Comparison of ENCODE assay signal across 18 cellular contexts in genomic region chr10:107913317-107914294, GRCh38.
DNase-seq lines count a peak whose midpoint lies in the region; ATAC-seq, FAIRE-seq and TF ChIP-seq lines count a peak whose summit lies in the region.
"Had no signal": no experiment of that assay in that cellular context is flagged by ENCODE, and none has a peak within 500 bp of the region (broad histone marks: within the 10 kb centered on the region; RNA-seq: fewer than 3 reads in every experiment).

No MANE protein-coding gene starts in this region.

- TF ChIP-seq POLR2A in stomach (IDR thresholded peaks at IDR 0.05), result no peak

- H3K9me3 ChIP-seq in GM23248 (ENCODE audit: low read depth), result no peaks in the 10 kb centered on the region
- no peaks in the 10 kb centered on the region for H3K9me3 ChIP-seq in astrocyte (ENCODE audit: insufficient read depth, low read depth, low read length)
- H3K9me3 ChIP-seq in iPS-18a (ENCODE audit: control insufficient read depth, low read depth, low read length), result no peaks in the 10 kb centered on the region
- H3K9me3 ChIP-seq in ascending aorta, result peaks cover 0 to 5% of the 10 kb centered on the region in 2 donors
- H3K9me3 ChIP-seq in stomach, result no peaks in the 10 kb centered on the region
- H3K9me3 ChIP-seq: ovary had no signal

- no peaks in the 10 kb centered on the region for H3K9me3 Mint-ChIP-seq in astrocyte (ENCODE audit: unreplicated experiment)

- H3K4me3 Mint-ChIP-seq in astrocyte (ENCODE audit: unreplicated experiment), result peak overlapping the region; percentile 88
- H3K4me3 Mint-ChIP-seq: activated CD4-positive, alpha-beta T cell treated with anti-CD3 and anti-CD28 coated beads for 36 hours; B cell had no signal

- FAIRE-seq in astrocyte (lab: Jason Lieb, UNC), result no peak
- FAIRE-seq: GM18507, kidney had no signal

- H3F3A ChIP-seq in GM23248 (ENCODE audit: insufficient read depth), result peaks cover 3% of the 10 kb centered on the region; the same call in 1 of the 2 replicates

- no peaks in the 10 kb centered on the region for H3K79me2 ChIP-seq in GM23248 (ENCODE audit: insufficient read depth)
- H3K79me2 ChIP-seq in astrocyte (ENCODE audit: insufficient read depth, low read length), result no peaks in the 10 kb centered on the region

- H3K4me2 ChIP-seq in GM23248 (ENCODE audit: unreplicated experiment) (peak overlapping the region; percentile 64), astrocyte (ENCODE audit: low read length) (peak overlapping the region; percentile 81)

- DNase-seq in GM23248 (peak; percentile 24), astrocyte (ENCODE audit: low read depth) (no peak), retinal pigment epithelial cell (ENCODE audit: low read depth) (peak; percentile 45), ascending aorta (ENCODE audit: low spot score in 2 of 2) (no peak), stomach (no peak), islet precursor cell (no peak)
- DNase-seq: activated CD4-positive, alpha-beta T cell treated with anti-CD3 and anti-CD28 coated beads for 36 hours; activated naive CD4-positive, alpha-beta T cell; NCI-H1436; NCI-H345; ovary; stimulated activated CD4-positive, alpha-beta T cell treated with anti-CD3 and anti-CD28 coated beads, Interleukin-12 subunit alpha, Interleukin-12 subunit beta, amount 100 ng/mL, for 4 hours; stimulated activated naive CD8-positive, alpha-beta T cell treated with anti-CD3 and anti-CD28 coated beads, Interleukin-15, Interleukin-2, amounts not matched to agents 100 U/mL and 50 U/mL, for 24 hours had no signal

- H3K36me3 ChIP-seq in GM23248 (ENCODE audit: low read depth) (no peaks in the 10 kb centered on the region), astrocyte (ENCODE audit: insufficient read depth, low read length) (no peaks in the 10 kb centered on the region), iPS-18a (ENCODE audit: control insufficient read depth, low read depth, low read length) (no peaks in the 10 kb centered on the region), ascending aorta (no peaks in the 10 kb centered on the region), stomach (no peaks in the 10 kb centered on the region)
- H3K36me3 ChIP-seq: ovary had no signal

- TF ChIP-seq CTCF in astrocyte (IDR thresholded peaks at IDR 0.05; ENCODE audit: insufficient read depth, low read depth, low read length) (no peak), retinal pigment epithelial cell (conservative IDR thresholded peaks at IDR 0.05; ENCODE audit: low read depth, low read length) (no peak), ascending aorta (IDR thresholded peaks at IDR 0.05) (no peak), stomach (IDR thresholded peaks at IDR 0.05) (no peak)

- TF ChIP-seq EP300 in stomach (IDR thresholded peaks at IDR 0.05), result no peak

- H3K27me3 ChIP-seq in GM23248 (replicated peaks; ENCODE audit: insufficient read depth) (no peaks in the 10 kb centered on the region), astrocyte (ENCODE audit: insufficient read depth, low read length) (peaks cover 5% of the 10 kb centered on the region), iPS-18a (ENCODE audit: control insufficient read depth, insufficient read depth, low read length) (no peaks in the 10 kb centered on the region), ascending aorta (no peaks in the 10 kb centered on the region), stomach (peaks cover 0 to 36% (median 15%) of the 10 kb centered on the region in 3 donors)
- H3K27me3 ChIP-seq: ovary had no signal

- H3K36me3 Mint-ChIP-seq in astrocyte (ENCODE audit: low read depth, unreplicated experiment), result no peaks in the 10 kb centered on the region

- H3K4me3 ChIP-seq in GM23248, result peak overlapping the region; percentile 79
- H3K4me3 ChIP-seq in astrocyte (ENCODE audit: insufficient read depth, low read depth, low read length), result no peak overlapping the region
- peak overlapping the region; percentile 92 for H3K4me3 ChIP-seq in iPS-18a (ENCODE audit: low read length)
- H3K4me3 ChIP-seq in retinal pigment epithelial cell (ENCODE audit: low read length), result peak overlapping the region; percentile 65
- no peak overlapping the region for H3K4me3 ChIP-seq in ascending aorta
- no peak overlapping the region for H3K4me3 ChIP-seq in stomach
- H3K4me3 ChIP-seq: ovary had no signal

- H3K27ac ChIP-seq in GM23248 (no peak overlapping the region), astrocyte (ENCODE audit: low read depth, low read length) (no peak overlapping the region), iPS-18a (ENCODE audit: low read length) (peak overlapping the region; percentile 38), ascending aorta (no peak overlapping the region), stomach (no peak overlapping the region)
- H3K27ac ChIP-seq: ovary had no signal

- H3K4me1 Mint-ChIP-seq in astrocyte (ENCODE audit: low read depth, unreplicated experiment), result peaks cover 4% of the 10 kb centered on the region
- H3K4me1 Mint-ChIP-seq: activated CD4-positive, alpha-beta T cell treated with anti-CD3 and anti-CD28 coated beads for 36 hours; B cell had no signal

- no peaks in the 10 kb centered on the region for H3K9me2 ChIP-seq in GM23248 (ENCODE audit: insufficient read depth)

- H2AFZ ChIP-seq in GM23248, result peak overlapping the region; percentile 95
- H2AFZ ChIP-seq in astrocyte (ENCODE audit: low read depth, low read length), result no peak overlapping the region

- ATAC-seq in HG03460 (IDR thresholded peaks at IDR 0.05; ENCODE audit: unreplicated experiment), result no peak
- ATAC-seq: activated CD4-positive, alpha-beta T cell treated with anti-CD3 and anti-CD28 coated beads for 36 hours; stimulated activated naive CD8-positive, alpha-beta T cell treated with anti-CD3 and anti-CD28 coated beads, Interleukin-15, Interleukin-2, amounts not matched to agents 100 U/mL and 50 U/mL, for 24 hours had no signal

- peak overlapping the region; percentile 71 for H3K9ac ChIP-seq in GM23248
- H3K9ac ChIP-seq in astrocyte (ENCODE audit: low read length), result no peak overlapping the region
- H3K9ac ChIP-seq in iPS-18a (ENCODE audit: low read length), result peak overlapping the region; percentile 77

- no peak overlapping the region for H3K27ac Mint-ChIP-seq in astrocyte (ENCODE audit: unreplicated experiment)
- H3K27ac Mint-ChIP-seq: activated CD4-positive, alpha-beta T cell treated with anti-CD3 and anti-CD28 coated beads for 36 hours; B cell had no signal

- peaks cover 12% of the 10 kb centered on the region for H3K27me3 Mint-ChIP-seq in astrocyte (ENCODE audit: low read depth, unreplicated experiment)

- WGBS in GM23248 (ENCODE audit: low coverage in 1 of 2, low lambda C conversion rate in 2 of 2, missing lambda C conversion rate in 2 of 2), 2 experiments, result 31 to 36% methylated on average over 6 of the region's 6 CpGs
- WGBS in stomach, 5 donors, result 12 to 19% (median 15%) methylated on average over 6 of the region's 6 CpGs

- in situ Hi-C loops in GM23248 (cut with MboI), result no loop called here

- intact Hi-C loops in ascending aorta (cut with DNase I), result no loop called here
- intact Hi-C loops in stomach (cut with DNase I; ENCODE audit: low total_unique reads), result no loop called here

- H4K20me1 ChIP-seq in GM23248 (ENCODE audit: insufficient read depth) (no peaks in the 10 kb centered on the region), astrocyte (ENCODE audit: insufficient read depth, low read length) (no peaks in the 10 kb centered on the region)

- H3K4me1 ChIP-seq in GM23248 (ENCODE audit: insufficient read depth) (peaks cover 14% of the 10 kb centered on the region), astrocyte (ENCODE audit: insufficient read depth, low read length) (no peaks in the 10 kb centered on the region), iPS-18a (ENCODE audit: control insufficient read depth, low read depth, low read length) (peaks cover 67% of the 10 kb centered on the region), ascending aorta (no peaks in the 10 kb centered on the region), stomach (peaks cover 9 to 15% (median 12%) of the 10 kb centered on the region in 4 donors)

Comparison
In these comparisons a context has a peak if more than half of its experiments do, and no peak if none do; other contexts are left out.
1. DNase-seq: peak in GM23248 (single experiment) and retinal pigment epithelial cell (single experiment); none in astrocyte (single experiment), ascending aorta (0 of 2), stomach (single experiment) and islet precursor cell (single experiment).
2. H3K4me3 ChIP-seq: peak in GM23248 (single experiment), iPS-18a (single experiment) and retinal pigment epithelial cell (single experiment); none in astrocyte (single experiment), ascending aorta (0 of 2) and stomach (0 of 4).